In genomic region chr2:37659723-37660122, GRCh38 we compare ENCODE assay signal across 13 cellular contexts. TPM values are rescaled to one million over a fixed set of nuclear protein-coding genes. Genes with fewer than 3 reads are reported as not detected.
DNase-seq lines count a peak whose midpoint lies in the region; ATAC-seq and TF ChIP-seq lines count a peak whose summit lies in the region.
"Had no signal": no experiment of that assay in that cellular context is flagged by ENCODE, and none has a peak within 500 bp of the region (broad histone marks: within the 10 kb centered on the region; RNA-seq: fewer than 3 reads in every experiment).

No MANE protein-coding gene starts in this region.

- H3K4me1 ChIP-seq in CD4-positive, alpha-beta memory T cell (ENCODE audit: insufficient read depth, low read length), result peaks cover 98% of the 10 kb centered on the region
- H3K4me1 ChIP-seq in aorta (ENCODE audit: control insufficient read depth in 1 of 2, insufficient read depth in 2 of 2, low read length in 2 of 2), result peaks cover 6 to 34% of the 10 kb centered on the region in 2 donors

- peaks cover 84 to 99% (median 91%) of the 10 kb centered on the region in 4 donors for H3K4me1 Mint-ChIP-seq in CD4-positive, alpha-beta memory T cell
- peaks cover 86% of the 10 kb centered on the region for H3K4me1 Mint-ChIP-seq in brain
- H3K4me1 Mint-ChIP-seq in naive thymus-derived CD8-positive, alpha-beta T cell, result peaks cover 61 to 98% (median 92%) of the 10 kb centered on the region in 4 donors

- TF ChIP-seq CTCF in 22Rv1 (IDR thresholded peaks at IDR 0.05), result no peak
- TF ChIP-seq CTCF in brain (conservative IDR thresholded peaks at IDR 0.05), result no peak

- no peaks in the 10 kb centered on the region for H3K27me3 ChIP-seq in CD4-positive, alpha-beta memory T cell (ENCODE audit: insufficient read depth, low read length)
- no peaks in the 10 kb centered on the region for H3K27me3 ChIP-seq in aorta (ENCODE audit: control insufficient read depth in 1 of 2, insufficient read depth in 2 of 2, low read length in 1 of 2)
- H3K27me3 ChIP-seq: adrenal gland, BLaER1 had no signal

- no peaks in the 10 kb centered on the region for H3K9me3 Mint-ChIP-seq in CD4-positive, alpha-beta memory T cell
- H3K9me3 Mint-ChIP-seq in brain, result peaks cover 0 to 6% (median 0%) of the 10 kb centered on the region in 5 experiments
- H3K9me3 Mint-ChIP-seq in naive thymus-derived CD8-positive, alpha-beta T cell, result no peaks in the 10 kb centered on the region
- H3K9me3 Mint-ChIP-seq: activated B cell treated with CpG ODN at 0.5 μM for 24 hours had no signal

- DNase-seq in CD4-positive, alpha-beta memory T cell, result no peak
- no peak for DNase-seq in naive thymus-derived CD8-positive, alpha-beta T cell
- no peak for DNase-seq in stimulated activated CD8-positive, alpha-beta memory T cell treated with anti-CD3 and anti-CD28 coated beads, Interleukin-4, amount 100 ng/mL, for 48 hours
- DNase-seq in aorta, result no peak
- no peak for DNase-seq in activated CD4-positive, alpha-beta T cell treated with anti-CD3 and anti-CD28 coated beads, Interleukin-2, amount 50 U/mL, for 48 hours
- DNase-seq: activated B cell treated with CpG ODN at 0.5 μM for 24 hours; adrenal gland; NCI-H446 treated with DMSO at 0.1 percent for 48 hours; stimulated activated CD4-positive, alpha-beta T cell treated with anti-CD3 and anti-CD28 coated beads, Interleukin-2, amount 100 ng/mL, for 24 hours had no signal

- POLR2A ChIA-PET in CD4-positive, alpha-beta memory T cell (lab: Charles Lee; ENCODE audit: partially characterized antibody), result interaction anchor here (3.9 to 5.3 kb wide), 3 partner anchors 12 to 74 kb away, joined by 14 to 31 read pairs (median 18); partner anchors contain the start of gene CDC42EP3
- POLR2A ChIA-PET in naive thymus-derived CD8-positive, alpha-beta T cell (lab: Charles Lee), result interaction anchor here (0.5 to 1.2 kb wide), 3 partner anchors 11 to 12 kb away, joined by 3 to 5 read pairs (median 3); partner anchors contain the start of gene CDC42EP3

- H3K27ac ChIP-seq in 22Rv1 (peak overlapping the region; percentile 56), aorta (ENCODE audit: low read depth in 1 of 2, low read length in 2 of 2) (peak overlapping the region in 1 of 2 donors; percentile 61)
- H3K27ac ChIP-seq in CD4-positive, alpha-beta memory T cell (ENCODE audit: low read depth, low read length), result no peak overlapping the region
- H3K27ac ChIP-seq: BLaER1 had no signal

- H3K36me3 ChIP-seq in CD4-positive, alpha-beta memory T cell (ENCODE audit: insufficient read depth, low read length), result no peaks in the 10 kb centered on the region
- peaks cover 0 to 2% of the 10 kb centered on the region in 2 donors for H3K36me3 ChIP-seq in aorta (ENCODE audit: control insufficient read depth in 1 of 2, insufficient read depth in 2 of 2, low read length in 1 of 2)
- H3K36me3 ChIP-seq: adrenal gland had no signal

- H3K36me3 Mint-ChIP-seq in CD4-positive, alpha-beta memory T cell, result peaks cover 38 to 62% of the 10 kb centered on the region in 2 donors
- peaks cover 68% of the 10 kb centered on the region for H3K36me3 Mint-ChIP-seq in brain
- peaks cover 0 to 42% (median 7%) of the 10 kb centered on the region in 3 donors for H3K36me3 Mint-ChIP-seq in naive thymus-derived CD8-positive, alpha-beta T cell

- no peak for ATAC-seq in naive thymus-derived CD8-positive, alpha-beta T cell
- no peak for ATAC-seq in HG02763 (IDR thresholded peaks at IDR 0.05; ENCODE audit: unreplicated experiment)
- no peak for ATAC-seq in aorta (ENCODE audit: low FRiP score)

- peak overlapping the region in 6 of 8 donors; percentile 1 to 50 (median 33) for H3K4me3 Mint-ChIP-seq in CD4-positive, alpha-beta memory T cell
- H3K4me3 Mint-ChIP-seq in brain, result peak overlapping the region in 1 of 5 experiments; percentile 25
- no peak overlapping the region for H3K4me3 Mint-ChIP-seq in naive thymus-derived CD8-positive, alpha-beta T cell
- H3K4me3 Mint-ChIP-seq: activated B cell treated with CpG ODN at 0.5 μM for 24 hours had no signal

- 7 to 10% methylated on average over 5 of the region's 5 CpGs for WGBS in aorta, 2 donors

- no peaks in the 10 kb centered on the region for H3K9me3 ChIP-seq in CD4-positive, alpha-beta memory T cell (ENCODE audit: control insufficient read depth in 1 of 2, low read length in 2 of 2)
- H3K9me3 ChIP-seq in aorta (ENCODE audit: control insufficient read depth, low read length), result no peaks in the 10 kb centered on the region
- H3K9me3 ChIP-seq: adrenal gland, BLaER1 had no signal

- CTCF ChIA-PET in CD4-positive, alpha-beta memory T cell (lab: Charles Lee; ENCODE audit: partially characterized antibody), result interaction anchor here (0.8 to 4.3 kb wide), 3 partner anchors 11 to 245 kb away, joined by 4 to 20 read pairs (median 5); no protein-coding TSS in a partner anchor

- H3K27me3 Mint-ChIP-seq in CD4-positive, alpha-beta memory T cell, result no peaks in the 10 kb centered on the region
- H3K27me3 Mint-ChIP-seq in brain, result no peaks in the 10 kb centered on the region
- no peaks in the 10 kb centered on the region for H3K27me3 Mint-ChIP-seq in naive thymus-derived CD8-positive, alpha-beta T cell
- H3K27me3 Mint-ChIP-seq: activated B cell treated with CpG ODN at 0.5 μM for 24 hours had no signal

- peak overlapping the region; percentile 45 to 96 (median 81) for H3K27ac Mint-ChIP-seq in CD4-positive, alpha-beta memory T cell
- H3K27ac Mint-ChIP-seq in brain, result peak overlapping the region in 3 of 5 experiments; percentile 5 to 35 (median 23)
- H3K27ac Mint-ChIP-seq in naive thymus-derived CD8-positive, alpha-beta T cell, result peak overlapping the region in 9 of 10 donors; percentile 55 to 95 (median 82)

- H3K4me3 ChIP-seq in CD4-positive, alpha-beta memory T cell (ENCODE audit: low read length in 2 of 2), result no peak overlapping the region
- H3K4me3 ChIP-seq in aorta (ENCODE audit: low read length in 2 of 2), result no peak overlapping the region
- H3K4me3 ChIP-seq: adrenal gland, BLaER1 had no signal

- intact Hi-C loops in CD4-positive, alpha-beta memory T cell (cut with micrococcal nuclease), result loop anchor here (1.0 kb wide), 1 partner anchor 11 kb away; no protein-coding TSS in a partner anchor
- intact Hi-C loops in aorta (cut with DNase I), result no loop called here

RNA-seq across cellular contexts. Expression of gene CDC42EP3, which starts 11.7 kb away (rescaled TPM):
- total RNA-seq in CD4-positive, alpha-beta memory T cell, result 10 to 100 TPM; 56.1 to 60.9 TPM
- polyA plus RNA-seq in CD4-positive, alpha-beta memory T cell, result 100 to 1,000 TPM in 1 of 2 donors, 10 to 100 TPM in 1; 59.3 to 107 TPM
- polyA plus RNA-seq in brain (ENCODE audit: insufficient read depth, low read depth, low replicate concordance), result 25.9 TPM
- 10 to 100 TPM; 28.4 to 32.3 TPM for total RNA-seq in naive thymus-derived CD8-positive, alpha-beta T cell
- 10 to 100 TPM; 47.9 to 68.5 (median 52.6) TPM for polyA plus RNA-seq in naive thymus-derived CD8-positive, alpha-beta T cell
- total RNA-seq in aorta, result 10 to 100 TPM; 56.5 to 94.8 TPM
- polyA plus RNA-seq in aorta, result 10 to 100 TPM; 12.6 to 26.5 TPM

Comparison
In these comparisons a context has a peak if more than half of its experiments do, and no peak if none do; other contexts are left out.
1. H3K27ac Mint-ChIP-seq: peak in every context shown above with its lines; median percentile 82 in naive thymus-derived CD8-positive, alpha-beta T cell; 81 in CD4-positive, alpha-beta memory T cell; 23 in brain.
2. H3K4me3 Mint-ChIP-seq: peak in CD4-positive, alpha-beta memory T cell (6 of 8); none in naive thymus-derived CD8-positive, alpha-beta T cell (0 of 10).